8 cellular contexts compared by ENCODE assay signal in the genomic region with DNA sequence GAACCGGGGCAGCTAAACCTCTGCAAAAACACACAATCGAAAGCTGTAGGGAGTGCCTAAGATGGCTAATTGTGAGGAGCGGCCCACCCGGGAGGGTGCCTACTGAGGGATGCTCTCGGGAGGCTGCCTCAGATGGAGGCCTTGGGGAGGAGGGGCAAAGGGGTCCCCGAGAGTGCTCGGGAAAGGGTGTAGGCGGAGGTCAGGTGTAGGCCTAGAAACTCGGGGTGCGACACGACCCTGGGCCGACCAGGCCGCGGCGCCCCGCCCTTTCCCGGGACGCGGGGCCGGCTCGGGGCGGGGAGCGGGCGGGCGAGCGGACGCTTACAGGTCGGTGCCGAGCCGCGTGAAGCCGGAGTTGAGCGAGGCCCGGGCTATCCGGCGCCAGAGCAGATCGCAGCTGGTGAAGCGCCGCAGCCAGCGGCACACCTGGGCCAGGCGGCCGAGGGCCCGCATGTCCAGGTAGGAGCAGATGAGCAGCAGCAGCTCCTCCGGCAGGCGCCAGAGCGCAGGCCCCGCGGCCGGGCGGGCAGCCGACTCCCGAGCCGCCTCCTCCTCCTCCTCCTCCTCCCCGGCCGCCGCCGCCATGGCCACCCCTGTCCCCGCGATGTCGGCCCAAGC. TPM values are rescaled to one million over a fixed set of nuclear protein-coding genes. Genes with fewer than 3 reads are reported as not detected.
DNase-seq lines count a peak whose midpoint lies in the region; ATAC-seq and TF ChIP-seq lines count a peak whose summit lies in the region.

No MANE protein-coding gene starts in this region.

- in situ Hi-C loops in astrocyte of the spinal cord (cut with HindIII; ENCODE audit: low sequenced_read_pairs), result no loop called here

- H3K27me3 Mint-ChIP-seq in T-helper 2 cell treated with Interferon-gamma antibody and Interleukin-4, amounts not matched to agents 5 μg/mL and 100 μg/mL, for 36 hours (ENCODE audit: low read depth), result no peaks in the 10 kb centered on the region

- H3K4me1 ChIP-seq in skeletal muscle satellite cell (ENCODE audit: control insufficient read depth, insufficient read depth, low read length), result peaks cover 11% of the 10 kb centered on the region

- peak overlapping the region; percentile 99 for H3K9ac ChIP-seq in skeletal muscle satellite cell (ENCODE audit: low read depth, low read length)

- H3K36me3 ChIP-seq in skeletal muscle satellite cell (ENCODE audit: insufficient read depth, low read length), result no peaks in the 10 kb centered on the region

- H3K9me3 Mint-ChIP-seq in T-helper 2 cell treated with Interferon-gamma antibody and Interleukin-4, amounts not matched to agents 5 μg/mL and 100 μg/mL, for 36 hours, result no peaks in the 10 kb centered on the region

- no peak for TF ChIP-seq CTCF in astrocyte of the spinal cord (IDR thresholded peaks at IDR 0.05; ENCODE audit: low read depth, low read length)

- H3K4me2 ChIP-seq in skeletal muscle satellite cell (ENCODE audit: low read length), result peak overlapping the region; percentile 99

- H3K36me3 Mint-ChIP-seq in T-helper 2 cell treated with Interferon-gamma antibody and Interleukin-4, amounts not matched to agents 5 μg/mL and 100 μg/mL, for 36 hours (ENCODE audit: low read depth), result peaks cover 12% of the 10 kb centered on the region

- H3K4me3 Mint-ChIP-seq in T-helper 2 cell treated with Interferon-gamma antibody and Interleukin-4, amounts not matched to agents 5 μg/mL and 100 μg/mL, for 36 hours, result peak overlapping the region; percentile 94

- ATAC-seq in GM21367 (IDR thresholded peaks at IDR 0.05; ENCODE audit: unreplicated experiment), result peak; percentile 65

- no peaks in the 10 kb centered on the region for H3K27me3 ChIP-seq in skeletal muscle satellite cell (ENCODE audit: control insufficient read depth, insufficient read depth, low read length)

- peak; percentile 82 for DNase-seq in DMS53 (lab: John Stamatoyannopoulos, UW)
- peak in 57 of 76 experiments; percentile 10 to 75 (median 44) for DNase-seq in HUDEP-2 (lab: John Stamatoyannopoulos, UW; ENCODE audit: unreplicated experiment in 76 of 76)
- DNase-seq in T-helper 2 cell treated with Interferon-gamma antibody and Interleukin-4, amounts not matched to agents 5 μg/mL and 100 μg/mL, for 36 hours (ENCODE audit: low spot score), result peak; percentile 75
- DNase-seq in astrocyte of the spinal cord (ENCODE audit: low read depth, low spot score), result peak; percentile 69
- DNase-seq in cortex of kidney (lab: John Stamatoyannopoulos, UW), result no peak

- no peaks in the 10 kb centered on the region for H3K9me3 ChIP-seq in skeletal muscle satellite cell (replicated peaks; ENCODE audit: low read length)

- H3K4me3 ChIP-seq in astrocyte of the spinal cord (ENCODE audit: low read depth, low read length) (peak overlapping the region; percentile 84), iPS-11a (ENCODE audit: low read depth, low read length) (peak overlapping the region; percentile 72), skeletal muscle satellite cell (ENCODE audit: low read length) (peak overlapping the region; percentile 95)

- H3K27ac Mint-ChIP-seq in T-helper 2 cell treated with Interferon-gamma antibody and Interleukin-4, amounts not matched to agents 5 μg/mL and 100 μg/mL, for 36 hours, result peak overlapping the region; percentile 98

- peaks cover 23% of the 10 kb centered on the region for H3K4me1 Mint-ChIP-seq in T-helper 2 cell treated with Interferon-gamma antibody and Interleukin-4, amounts not matched to agents 5 μg/mL and 100 μg/mL, for 36 hours (ENCODE audit: low read depth)

RNA-seq across cellular contexts. Expression of a gene that starts 0.8 kb away (rescaled TPM):
- total RNA-seq in skeletal muscle satellite cell (2012; rRNA removed), result 23.6 and 31.7 TPM in 2 replicates
